21 cellular contexts compared by ENCODE assay signal in genomic region chr7:27367179-27367929, GRCh38.
DNase-seq lines count a peak whose midpoint lies in the region; ATAC-seq, FAIRE-seq and TF ChIP-seq lines count a peak whose summit lies in the region.
"Had no signal": no experiment of that assay in that cellular context is flagged by ENCODE, and none has a peak within 500 bp of the region (broad histone marks: within the 10 kb centered on the region; RNA-seq: fewer than 3 reads in every experiment).

No MANE protein-coding gene starts in this region.

- no peaks in the 10 kb centered on the region for H3K9me3 Mint-ChIP-seq in natural killer cell
- H3K9me3 Mint-ChIP-seq in activated T-cell treated with anti-CD3 and anti-CD28 coated beads, Interleukin-2, amount 50 U/mL, for 4 hours = no peaks in the 10 kb centered on the region
- no peaks in the 10 kb centered on the region for H3K9me3 Mint-ChIP-seq in chondrocyte (ENCODE audit: low read depth)
- H3K9me3 Mint-ChIP-seq: CD8-positive, alpha-beta T cell; IgD-negative memory B cell had no signal

- no peak overlapping the region for H2AFZ ChIP-seq in H1 (ENCODE audit: low read length)

- no peaks in the 10 kb centered on the region for H3K79me1 ChIP-seq in H1 (ENCODE audit: low read depth, low read length)

- DNase-seq in BE2C (no peak), HuH-7 (ENCODE audit: low spot score) (peak; percentile 24), H1 (ENCODE audit: low read depth in 1 of 2, low spot score in 2 of 2) (no peak), natural killer cell (no peak), NOMO-1 treated with DMSO at 0.1 percent for 48 hours (lab: John Stamatoyannopoulos, UW; ENCODE audit: unreplicated experiment) (no peak), chondrocyte (ENCODE audit: low spot score) (no peak)
- DNase-seq in activated T-cell treated with anti-CD3 and anti-CD28 coated beads, Interleukin-2, amount 50 U/mL, for 4 hours = no peak
- DNase-seq: CD8-positive, alpha-beta T cell; GF-D8; HCEC 1CT; NCI-H1417; NCI-H1930; NCI-H2171; NCI-H446 treated with DMSO at 0.1 percent for 48 hours; Peyer's patch; Right ventricle myocardium superior had no signal

- no peak for TF ChIP-seq EP300 in H1 (IDR thresholded peaks at IDR 0.05; ENCODE audit: borderline replicate concordance in 1 of 2, low read depth in 2 of 2, low read length in 2 of 2)
- no peak for TF ChIP-seq EP300 in gastroesophageal sphincter (IDR thresholded peaks at IDR 0.05)

- H3K4me3 Mint-ChIP-seq in natural killer cell = no peak overlapping the region
- no peak overlapping the region for H3K4me3 Mint-ChIP-seq in activated T-cell treated with anti-CD3 and anti-CD28 coated beads, Interleukin-2, amount 50 U/mL, for 4 hours
- H3K4me3 Mint-ChIP-seq in chondrocyte (ENCODE audit: unreplicated experiment) = no peak overlapping the region
- H3K4me3 Mint-ChIP-seq: CD8-positive, alpha-beta T cell; IgD-negative memory B cell had no signal

- intact Hi-C loops in natural killer cell (cut with micrococcal nuclease) = no loop called here

- H2BK15ac ChIP-seq in H1 (ENCODE audit: low read length) = 0 out of 2 replicates have a peak overlapping the region, but pooled peaks have one; percentile 62

- no peak overlapping the region for H4K8ac ChIP-seq in H1 (ENCODE audit: extremely low read depth, insufficient read depth, low read length)

- H4K5ac ChIP-seq in H1 (ENCODE audit: insufficient read length, low read depth, low read length) = no peak overlapping the region

- peak overlapping the region; percentile 95 for H2AK5ac ChIP-seq in H1 (ENCODE audit: low read depth, low read length)

- H3K36me3 Mint-ChIP-seq in natural killer cell = no peaks in the 10 kb centered on the region
- no peaks in the 10 kb centered on the region for H3K36me3 Mint-ChIP-seq in activated T-cell treated with anti-CD3 and anti-CD28 coated beads, Interleukin-2, amount 50 U/mL, for 4 hours (ENCODE audit: insufficient read depth)
- H3K36me3 Mint-ChIP-seq in chondrocyte (ENCODE audit: low read depth) = no peaks in the 10 kb centered on the region
- H3K36me3 Mint-ChIP-seq: CD8-positive, alpha-beta T cell; IgD-negative memory B cell had no signal

- H3K4ac ChIP-seq in H1 (replicated peaks; ENCODE audit: insufficient read length, low read depth, low read length) = peak overlapping the region; percentile 72

- peak overlapping the region; percentile 89; the same call in 1 of the 2 replicates for H2BK12ac ChIP-seq in H1 (ENCODE audit: low read depth, low read length)

- no peak overlapping the region for H3K4me2 ChIP-seq in H1 (ENCODE audit: insufficient read depth in 1 of 2, low read depth in 2 of 2, low read length in 2 of 2)
- H3K4me2 ChIP-seq: BLaER1 had no signal

- no peak overlapping the region for H2BK120ac ChIP-seq in H1 (replicated peaks; ENCODE audit: low read depth, low read length)

- H4K91ac ChIP-seq in H1 (replicated peaks; ENCODE audit: insufficient read length, low read length) = peak overlapping the region; percentile 86

- H3K4me1 Mint-ChIP-seq in natural killer cell = no peaks in the 10 kb centered on the region
- no peaks in the 10 kb centered on the region for H3K4me1 Mint-ChIP-seq in activated T-cell treated with anti-CD3 and anti-CD28 coated beads, Interleukin-2, amount 50 U/mL, for 4 hours (ENCODE audit: low read depth)
- peaks cover 2% of the 10 kb centered on the region for H3K4me1 Mint-ChIP-seq in chondrocyte (ENCODE audit: low read depth)
- H3K4me1 Mint-ChIP-seq: IgD-negative memory B cell had no signal

- H3K23ac ChIP-seq in H1 (ENCODE audit: insufficient read length) = no peak overlapping the region

- TF ChIP-seq CTCF in BE2C (IDR thresholded peaks at IDR 0.05; ENCODE audit: low read depth, low read length) (peak; percentile 11; the same call in 1 of the 2 replicates), H1 (IDR thresholded peaks at IDR 0.05; ENCODE audit: control extremely low read depth in 1 of 3, insufficient read depth in 1 of 3, low read depth in 1 of 3, low read length in 3 of 3) (no peak), natural killer cell (IDR thresholded peaks at IDR 0.05) (no peak), gastroesophageal sphincter (IDR thresholded peaks at IDR 0.05) (no peak), chondrocyte (IDR thresholded peaks at IDR 0.05) (no peak)

- no peak overlapping the region for H3K27ac Mint-ChIP-seq in natural killer cell
- H3K27ac Mint-ChIP-seq in chondrocyte (ENCODE audit: unreplicated experiment) = no peak overlapping the region
- H3K27ac Mint-ChIP-seq: CD8-positive, alpha-beta T cell; IgD-negative memory B cell had no signal

- ATAC-seq in natural killer cell (peak; percentile 18 to 53 (median 40)), gastroesophageal sphincter (no peak)
- no peak for ATAC-seq in activated T-cell treated with anti-CD3 and anti-CD28 coated beads, Interleukin-2, amount 50 U/mL, for 4 hours
- ATAC-seq: CD8-positive, alpha-beta T cell had no signal

- H2BK20ac ChIP-seq in H1 (ENCODE audit: low read length) = no peak overlapping the region

- H3K56ac ChIP-seq in H1 (replicated peaks; ENCODE audit: insufficient read length, low read depth, low read length) = peak overlapping the region; percentile 100

- H3K4me1 ChIP-seq in BE2C = no peaks in the 10 kb centered on the region
- H3K4me1 ChIP-seq in H1 (replicated peaks in 1 of 4; ENCODE audit: control insufficient read depth in 3 of 4, insufficient read depth in 4 of 4, low read length in 3 of 4) = peaks cover 0 to 2% (median 0%) of the 10 kb centered on the region in 4 experiments; a peak in 1 of 7 replicates
- H3K4me1 ChIP-seq in gastroesophageal sphincter = peaks cover 0 to 9% (median 4%) of the 10 kb centered on the region in 3 donors
- H3K4me1 ChIP-seq: Peyer's patch had no signal

- TF ChIP-seq POLR2A in H1 (IDR thresholded peaks at IDR 0.05; ENCODE audit: control extremely low read depth in 1 of 2, low read depth in 2 of 2, low read length in 2 of 2) (no peak), gastroesophageal sphincter (IDR thresholded peaks at IDR 0.05) (no peak)

- peaks cover 7% of the 10 kb centered on the region; the same call in 1 of the 2 replicates for H3K23me2 ChIP-seq in H1 (ENCODE audit: low read depth, low read length)

- H3K18ac ChIP-seq in H1 (ENCODE audit: extremely low read depth, low read length) = no peak overlapping the region

- no peak for FAIRE-seq in H1 (lab: Jason Lieb, UNC)
- FAIRE-seq: GM18507 had no signal

- H3K79me2 ChIP-seq in H1 (ENCODE audit: control insufficient read depth in 1 of 2, insufficient read depth in 2 of 2, low read length in 2 of 2) = no peaks in the 10 kb centered on the region

- H3K27me3 ChIP-seq in BE2C = peaks cover 5% of the 10 kb centered on the region
- peaks cover 0 to 2% (median 0%) of the 10 kb centered on the region in 4 experiments; a peak in 1 of 7 replicates for H3K27me3 ChIP-seq in H1 (replicated peaks in 1 of 4; ENCODE audit: control insufficient read depth in 3 of 4, extremely low read depth in 1 of 4, insufficient read depth in 3 of 4, low read length in 3 of 4)
- no peaks in the 10 kb centered on the region for H3K27me3 ChIP-seq in gastroesophageal sphincter
- H3K27me3 ChIP-seq: BLaER1, Peyer's patch had no signal

- H3K27me3 Mint-ChIP-seq in natural killer cell (ENCODE audit: low read depth in 2 of 2) (no peaks in the 10 kb centered on the region), chondrocyte (ENCODE audit: low read depth) (peaks cover 19% of the 10 kb centered on the region)
- H3K27me3 Mint-ChIP-seq in activated T-cell treated with anti-CD3 and anti-CD28 coated beads, Interleukin-2, amount 50 U/mL, for 4 hours (ENCODE audit: low read depth) = peaks cover 4% of the 10 kb centered on the region

- WGBS in H1 (ENCODE audit: extremely low coverage in 1 of 2, insufficient coverage in 1 of 2, insufficient read length in 1 of 2, insufficient replicate concordance in 2 of 2, low coverage in 1 of 2, low lambda C conversion rate in 2 of 2, missing lambda C conversion rate in 1 of 2), 2 experiments = 96% methylated on average over 4 of the region's 4 CpGs; no CpG with 5 or more reads in 1 of the 2 experiments
- WGBS in gastroesophageal sphincter (ENCODE audit: low coverage in 1 of 2), 2 donors = 85 to 92% methylated on average over 1 to 4 of the region's 4 CpGs

- H3K4me3 ChIP-seq in BE2C (ENCODE audit: low read depth, low read length) (no peak overlapping the region), H1 (ENCODE audit: extremely low read depth in 1 of 4, insufficient read depth in 2 of 4, low read depth in 3 of 4, low read length in 4 of 4) (no peak overlapping the region), gastroesophageal sphincter (no peak overlapping the region)
- H3K4me3 ChIP-seq: BLaER1, Peyer's patch, SK-N-MC had no signal

- POLR2A ChIA-PET in H1 (lab: Charles Lee; ENCODE audit: partially characterized antibody) = no interaction called here

- CTCF ChIA-PET in H1 (lab: Charles Lee; ENCODE audit: partially characterized antibody) = interaction anchor here (0.8 to 1.4 kb wide), 2 partner anchors 9 to 123 kb away, joined by 3 read pairs; no protein-coding TSS in a partner anchor

- H4K20me1 ChIP-seq in H1 (replicated peaks in 1 of 2; ENCODE audit: control insufficient read depth in 1 of 2, insufficient read depth in 2 of 2, low read length in 2 of 2) = peaks cover 0 to 7% of the 10 kb centered on the region in 2 experiments
- H4K20me1 ChIP-seq: BLaER1 had no signal

- H3K14ac ChIP-seq in H1 (ENCODE audit: insufficient read length) = no peak overlapping the region

- 0 out of 4 replicates have a peak, but pooled peaks of 1 of the 2 experiments have one; percentile 10 for TF ChIP-seq RAD21 in H1 (IDR thresholded peaks at IDR 0.05 in 1 of 2, conservative IDR thresholded peaks at IDR 0.05 in 1 of 2; ENCODE audit: low read depth in 2 of 2, low read length in 2 of 2)

- H3K36me3 ChIP-seq in BE2C = no peaks in the 10 kb centered on the region
- no peaks in the 10 kb centered on the region for H3K36me3 ChIP-seq in H1 (ENCODE audit: control insufficient read depth in 2 of 4, insufficient read depth in 4 of 4, low read length in 3 of 4)
- no peaks in the 10 kb centered on the region for H3K36me3 ChIP-seq in gastroesophageal sphincter
- H3K36me3 ChIP-seq: BLaER1, Peyer's patch had no signal

- H3K9me3 ChIP-seq in BE2C (no peaks in the 10 kb centered on the region), H1 (ENCODE audit: insufficient read depth in 2 of 2, low read depth in 1 of 2, low read length in 1 of 2) (no peaks in the 10 kb centered on the region), gastroesophageal sphincter (no peaks in the 10 kb centered on the region)
- H3K9me3 ChIP-seq: BLaER1, Peyer's patch had no signal

- no peak overlapping the region for H3K9ac ChIP-seq in H1 (replicated peaks in 1 of 4; ENCODE audit: extremely low read depth in 1 of 4, low read depth in 3 of 4, low read length in 3 of 4)
- H3K9ac ChIP-seq: BLaER1 had no signal

- no peak overlapping the region for H2BK5ac ChIP-seq in H1 (ENCODE audit: low read depth, low read length)

- H3K27ac ChIP-seq in H1 (ENCODE audit: low read depth, low read length) (no peak overlapping the region), gastroesophageal sphincter (no peak overlapping the region)
- H3K27ac ChIP-seq: BLaER1, Peyer's patch, SK-N-MC had no signal

TF ChIP-seq in H1, 55 proteins besides CTCF, POLR2A, EP300 and RAD21 (continues in another document):
- TF ChIP-seq CBX5 (IDR thresholded peaks at IDR 0.05; ENCODE audit: low read depth, low read length) = no peak
- TF ChIP-seq CREB1 (IDR thresholded peaks at IDR 0.05) = no peak
- no peak for TF ChIP-seq BCL11A (IDR thresholded peaks at IDR 0.05; ENCODE audit: low read depth in 2 of 2, low read length in 2 of 2)
- TF ChIP-seq ASH2L (IDR thresholded peaks at IDR 0.05; ENCODE audit: low read length) = no peak
- TF ChIP-seq KDM5A (IDR thresholded peaks at IDR 0.05; ENCODE audit: low read length) = no peak

Comparison
In these comparisons a context has a peak if more than half of its experiments do, and no peak if none do; other contexts are left out.
1. ATAC-seq: peak in natural killer cell (3 of 3); none in activated T-cell treated with anti-CD3 and anti-CD28 coated beads, Interleukin-2, amount 50 U/mL, for 4 hours (0 of 2) and gastroesophageal sphincter (single experiment).